ENCODE assay signal across 14 cellular contexts in genomic region chr4:77159798-77160197, GRCh38. TPM values are rescaled to one million over a fixed set of nuclear protein-coding genes. Genes with fewer than 3 reads are reported as not detected.
A peak's percentile ranks its signal among the peaks of the same experiment; 100 is the strongest.
DNase-seq lines count a peak whose midpoint lies in the region; ATAC-seq and TF ChIP-seq lines count a peak whose summit lies in the region.
"Had no signal": no experiment of that assay in that cellular context is flagged by ENCODE, and none has a peak within 500 bp of the region (broad histone marks: within the 10 kb centered on the region; RNA-seq: fewer than 3 reads in every experiment).

No MANE protein-coding gene starts in this region.

- no peak overlapping the region for H2AFZ ChIP-seq in OCI-LY1 (ENCODE audit: low read length)

- TF ChIP-seq CTCF in OCI-LY1 (IDR thresholded peaks at IDR 0.05; ENCODE audit: low read length) = no peak
- no peak for TF ChIP-seq CTCF in osteocyte (IDR thresholded peaks at IDR 0.05)
- TF ChIP-seq CTCF in WERI-Rb-1 (IDR thresholded peaks at IDR 0.05; ENCODE audit: low read depth, low read length) = no peak
- TF ChIP-seq CTCF in right atrium auricular region (IDR thresholded peaks at IDR 0.05) = no peak
- no peak for TF ChIP-seq CTCF in psoas muscle (IDR thresholded peaks at IDR 0.05)

- H3K9me3 ChIP-seq in CD8-positive, alpha-beta memory T cell (ENCODE audit: low read length) = no peaks in the 10 kb centered on the region
- H3K9me3 ChIP-seq in OCI-LY1 (ENCODE audit: low read length) (no peaks in the 10 kb centered on the region), WERI-Rb-1 (ENCODE audit: severe bottlenecking) (no peaks in the 10 kb centered on the region), right atrium auricular region (no peaks in the 10 kb centered on the region), psoas muscle (no peaks in the 10 kb centered on the region)

- H3K36me3 ChIP-seq in CD8-positive, alpha-beta memory T cell (ENCODE audit: insufficient read depth, low read length) = peaks cover 5% of the 10 kb centered on the region
- H3K36me3 ChIP-seq in OCI-LY1 (ENCODE audit: insufficient read depth, low read length) = peaks cover 73% of the 10 kb centered on the region
- H3K36me3 ChIP-seq in WERI-Rb-1 = peaks cover 65% of the 10 kb centered on the region
- H3K36me3 ChIP-seq in right atrium auricular region = peaks cover 27% of the 10 kb centered on the region
- H3K36me3 ChIP-seq in psoas muscle (ENCODE audit: insufficient read depth in 1 of 2, low read depth in 1 of 2) = peaks cover 0 to 44% of the 10 kb centered on the region in 2 donors

- H3K4me1 ChIP-seq in CD8-positive, alpha-beta memory T cell (ENCODE audit: insufficient read depth, low read length) = peaks cover 19% of the 10 kb centered on the region
- H3K4me1 ChIP-seq in OCI-LY1 (ENCODE audit: insufficient read depth, low read length, severe bottlenecking) (peaks cover 43% of the 10 kb centered on the region), right atrium auricular region (peaks cover 0 to 13% of the 10 kb centered on the region in 2 donors), psoas muscle (peaks cover 11% of the 10 kb centered on the region)

- H3K27me3 Mint-ChIP-seq in CD8-positive, alpha-beta memory T cell = peaks cover 0 to 9% of the 10 kb centered on the region in 2 donors
- H3K27me3 Mint-ChIP-seq in osteocyte (ENCODE audit: unreplicated experiment) = no peaks in the 10 kb centered on the region
- H3K27me3 Mint-ChIP-seq: effector memory CD8-positive, alpha-beta T cell had no signal

- no peak for DNase-seq in CD8-positive, alpha-beta memory T cell
- DNase-seq in epithelial cell of prostate (ENCODE audit: low read depth, low spot score) (no peak), osteocyte (ENCODE audit: extremely low spot score, unreplicated experiment) (no peak), WERI-Rb-1 (no peak), right atrium auricular region (ENCODE audit: low spot score) (no peak), psoas muscle (no peak), AG08395 (ENCODE audit: low spot score) (no peak)
- DNase-seq: anterior cingulate cortex; effector memory CD8-positive, alpha-beta T cell; left ventricle myocardium superior; NCI-H1092 treated with DMSO at 0.1 percent for 48 hours; NCI-H345 had no signal

- ATAC-seq in psoas muscle = no peak
- ATAC-seq: effector memory CD8-positive, alpha-beta T cell; left ventricle myocardium superior had no signal

- 43 to 46% (median 44%) methylated on average over 3 of the region's 3 CpGs for WGBS in psoas muscle, 3 donors

- POLR2A ChIA-PET in CD8-positive, alpha-beta memory T cell (lab: Charles Lee) = interaction anchor here (0.9 kb wide), 1 partner anchor 15 kb away, joined by 4 read pairs; no protein-coding TSS in a partner anchor

- peaks cover 0 to 3% (median 0%) of the 10 kb centered on the region in 5 donors for H3K9me3 Mint-ChIP-seq in CD8-positive, alpha-beta memory T cell
- no peaks in the 10 kb centered on the region for H3K9me3 Mint-ChIP-seq in osteocyte (ENCODE audit: unreplicated experiment)
- H3K9me3 Mint-ChIP-seq: CD14-positive monocyte; effector memory CD8-positive, alpha-beta T cell had no signal

- no peak overlapping the region for H3K4me3 ChIP-seq in CD8-positive, alpha-beta memory T cell (ENCODE audit: low read length)
- H3K4me3 ChIP-seq in OCI-LY1 (ENCODE audit: low read depth, low read length, poor library complexity, severe bottlenecking) = peak overlapping the region; percentile 91
- no peak overlapping the region for H3K4me3 ChIP-seq in WERI-Rb-1 (ENCODE audit: low read depth, low read length)
- no peak overlapping the region for H3K4me3 ChIP-seq in right atrium auricular region
- H3K4me3 ChIP-seq in psoas muscle = no peak overlapping the region

- H3F3A ChIP-seq in OCI-LY1 (ENCODE audit: insufficient read depth, low read length) = peaks cover 10% of the 10 kb centered on the region

- H3K9ac ChIP-seq in OCI-LY1 (ENCODE audit: low read length) = peak overlapping the region; percentile 96; the same call in 1 of the 2 replicates

- H3K27ac Mint-ChIP-seq in CD8-positive, alpha-beta memory T cell = peak overlapping the region in 6 of 8 donors; percentile 17 to 95 (median 45)
- peak overlapping the region; percentile 79 for H3K27ac Mint-ChIP-seq in osteocyte (ENCODE audit: unreplicated experiment)

- no peaks in the 10 kb centered on the region for H4K20me1 ChIP-seq in OCI-LY1 (ENCODE audit: insufficient read depth, low read length)

- peaks cover 10 to 52% (median 27%) of the 10 kb centered on the region in 3 donors for H3K36me3 Mint-ChIP-seq in CD8-positive, alpha-beta memory T cell
- H3K36me3 Mint-ChIP-seq in osteocyte (ENCODE audit: unreplicated experiment) = peaks cover 41% of the 10 kb centered on the region

- peaks cover 32% of the 10 kb centered on the region for H3K79me2 ChIP-seq in OCI-LY1 (ENCODE audit: insufficient read depth, low read length)

- CTCF ChIA-PET in CD8-positive, alpha-beta memory T cell (lab: Charles Lee) = interaction anchor here (0.6 kb wide), 1 partner anchor 44 kb away, joined by 3 read pairs; no protein-coding TSS in a partner anchor

- intact Hi-C loops in psoas muscle (cut with DNase I) = loop anchor here (5.0 kb wide), 3 partner anchors 62 to 207 kb away; partner anchors contain the start of gene CCNI (in 1 of the 2)

- no peaks in the 10 kb centered on the region for H3K27me3 ChIP-seq in CD8-positive, alpha-beta memory T cell (ENCODE audit: insufficient read depth, low read length, poor library complexity, severe bottlenecking)
- H3K27me3 ChIP-seq in OCI-LY1 (ENCODE audit: insufficient read depth, low read length) = no peaks in the 10 kb centered on the region
- H3K27me3 ChIP-seq in WERI-Rb-1 (ENCODE audit: insufficient read depth, low read depth, severe bottlenecking) = no peaks in the 10 kb centered on the region
- H3K27me3 ChIP-seq in right atrium auricular region = no peaks in the 10 kb centered on the region
- no peaks in the 10 kb centered on the region for H3K27me3 ChIP-seq in psoas muscle (ENCODE audit: insufficient read depth in 3 of 3, low read length in 2 of 3)

- H3K4me2 ChIP-seq in OCI-LY1 (ENCODE audit: low read length) = peak overlapping the region; percentile 86

- peak overlapping the region in 3 of 7 donors; percentile 92 to 99 (median 98) for H3K4me3 Mint-ChIP-seq in CD8-positive, alpha-beta memory T cell
- H3K4me3 Mint-ChIP-seq in osteocyte (ENCODE audit: unreplicated experiment) = peak overlapping the region; percentile 97
- H3K4me3 Mint-ChIP-seq: CD14-positive monocyte had no signal

- H3K9me2 ChIP-seq in OCI-LY1 (ENCODE audit: low read depth, low read length) = no peaks in the 10 kb centered on the region

- H3K27ac ChIP-seq in CD8-positive, alpha-beta memory T cell (ENCODE audit: low read depth, low read length) = no peak overlapping the region
- H3K27ac ChIP-seq in OCI-LY1 (ENCODE audit: low read depth, low read length, poor library complexity, severe bottlenecking) = no peak overlapping the region
- peak overlapping the region; percentile 84 for H3K27ac ChIP-seq in epithelial cell of prostate
- H3K27ac ChIP-seq in WERI-Rb-1 = no peak overlapping the region; the same call in 1 of the 2 replicates
- H3K27ac ChIP-seq in right atrium auricular region = no peak overlapping the region
- no peak overlapping the region for H3K27ac ChIP-seq in psoas muscle

- peaks cover 46 to 61% (median 54%) of the 10 kb centered on the region in 3 donors for H3K4me1 Mint-ChIP-seq in CD8-positive, alpha-beta memory T cell
- H3K4me1 Mint-ChIP-seq in osteocyte (ENCODE audit: unreplicated experiment) = peaks cover 46% of the 10 kb centered on the region

RNA-seq across cellular contexts. Expression of gene CCNG2, which starts 2.8 kb away (rescaled TPM):
- total RNA-seq in CD8-positive, alpha-beta memory T cell = 1 to 10 TPM; 3.7 to 4.0 TPM
- 23.9 TPM for polyA plus RNA-seq in CD8-positive, alpha-beta memory T cell
- total RNA-seq in osteocyte (73.3 and 73.6 TPM in 2 replicates), right atrium auricular region (1 to 10 TPM; 6.2 to 7.8 TPM), psoas muscle (10 to 100 TPM in 2 of 4 donors, 1 to 10 TPM in 2; 3.1 to 34.6 (median 12.4) TPM)
- 1 to 10 TPM; 3.4 to 7.0 (median 3.5) TPM for polyA plus RNA-seq in psoas muscle
